ENCODE assay signal across 8 cellular contexts in genomic region chr2:191637182-191638078, GRCh38. TPM values are rescaled to one million over a fixed set of nuclear protein-coding genes. Genes with fewer than 3 reads are reported as not detected.
DNase-seq lines count a peak whose midpoint lies in the region; ATAC-seq and TF ChIP-seq lines count a peak whose summit lies in the region.

No MANE protein-coding gene starts in this region.

- H3K27me3 Mint-ChIP-seq in activated T-helper 17 cell treated with anti-CD3 and anti-CD28 coated beads, Interleukin-2, amount 50 U/mL, for 72 hours, result no peaks in the 10 kb centered on the region

- peak overlapping the region; percentile 82 for H3K4me3 Mint-ChIP-seq in activated T-helper 17 cell treated with anti-CD3 and anti-CD28 coated beads, Interleukin-2, amount 50 U/mL, for 72 hours

- H3K4me1 Mint-ChIP-seq in activated T-helper 17 cell treated with anti-CD3 and anti-CD28 coated beads, Interleukin-2, amount 50 U/mL, for 72 hours, result peaks cover 44% of the 10 kb centered on the region

- TF ChIP-seq CTCF in mucosa of descending colon (IDR thresholded peaks at IDR 0.05), result no peak

- peak overlapping the region; percentile 98 for H3K27ac Mint-ChIP-seq in activated T-helper 17 cell treated with anti-CD3 and anti-CD28 coated beads, Interleukin-2, amount 50 U/mL, for 72 hours

- DNase-seq in GF-D8 (lab: John Stamatoyannopoulos, UW), result peak; percentile 73
- DNase-seq in mucosa of descending colon, result peak in 1 of 3 donors; percentile 24
- no peak for DNase-seq in stimulated activated CD4-positive, alpha-beta T cell treated with anti-CD3 and anti-CD28 coated beads, Interleukin-15, amount 100 ng/mL, for 24 hours
- no peak for DNase-seq in globus pallidus (ENCODE audit: low spot score)
- no peak for DNase-seq in NCI-H446 (lab: John Stamatoyannopoulos, UW)

- peaks cover 14% of the 10 kb centered on the region for H3K4me1 ChIP-seq in mucosa of descending colon (ENCODE audit: low read depth)

- H3K36me3 ChIP-seq in mucosa of descending colon (ENCODE audit: low read depth), result no peaks in the 10 kb centered on the region

- no peak overlapping the region for H3K4me3 ChIP-seq in mucosa of descending colon

- ATAC-seq in GM21367 (IDR thresholded peaks at IDR 0.05; ENCODE audit: unreplicated experiment), result peak; percentile 58
- peak; percentile 56 for ATAC-seq in HG03565 (IDR thresholded peaks at IDR 0.05; ENCODE audit: unreplicated experiment)
- ATAC-seq in activated T-helper 17 cell treated with anti-CD3 and anti-CD28 coated beads, Interleukin-2, amount 50 U/mL, for 72 hours (replicated peaks), result peak; percentile 87
- peak; percentile 94 for ATAC-seq in mucosa of descending colon

- no peaks in the 10 kb centered on the region for H3K9me3 ChIP-seq in mucosa of descending colon

- H3K9me3 Mint-ChIP-seq in activated T-helper 17 cell treated with anti-CD3 and anti-CD28 coated beads, Interleukin-2, amount 50 U/mL, for 72 hours, result no peaks in the 10 kb centered on the region

- H3K36me3 Mint-ChIP-seq in activated T-helper 17 cell treated with anti-CD3 and anti-CD28 coated beads, Interleukin-2, amount 50 U/mL, for 72 hours (ENCODE audit: low read depth), result no peaks in the 10 kb centered on the region

- intact Hi-C loops in mucosa of descending colon (cut with DNase I, micrococcal nuclease), result no loop called here

RNA-seq across cellular contexts. Expression of gene NABP1, which starts 40.5 kb away (rescaled TPM):
- total RNA-seq in activated T-helper 17 cell treated with anti-CD3 and anti-CD28 coated beads, Interleukin-2, amount 50 U/mL, for 72 hours, result 10 to 100 TPM; 81.6 to 98.4 TPM
- total RNA-seq in mucosa of descending colon, result 10 to 100 TPM; 22.1 to 29.8 (median 27.6) TPM
